ENCODE assay signal across 19 cellular contexts in genomic region chr2:134842930-134843490, GRCh38. TPM values are rescaled to one million over a fixed set of nuclear protein-coding genes. Genes with fewer than 3 reads are reported as not detected.
"Had no signal": no experiment of that assay in that cellular context is flagged by ENCODE, and none has a peak within 500 bp of the region (broad histone marks: within the 10 kb centered on the region; RNA-seq: fewer than 3 reads in every experiment).

No MANE protein-coding gene starts in this region.

- H3K27ac ChIP-seq: brain microvascular endothelial cell, suprapubic skin had no signal

- H3K4me3 ChIP-seq: suprapubic skin had no signal

- DNase-seq: activated CD4-positive, alpha-beta T cell treated with anti-CD3 and anti-CD28 coated beads, Interleukin-2, amount 50 U/mL, for 48 hours; activated CD8-positive, alpha-beta memory T cell treated with anti-CD3 and anti-CD28 coated beads, Interleukin-2, amount 10 ng/mL, durations not matched to agents 7 days and 5 days; activated effector memory CD4-positive, alpha-beta T cell treated with anti-CD3 and anti-CD28 coated beads, Interleukin-2, amount 50 U/mL, for 16 hours; activated T-cell treated with anti-CD3 and anti-CD28 coated beads, Interleukin-2, amount 50 U/mL, for 4 hours; brain microvascular endothelial cell; dermis blood vessel endothelial cell; erythroblast; stimulated activated CD4-positive, alpha-beta T cell treated with anti-CD3 and anti-CD28 coated beads, Interleukin-4, amount 100 ng/mL, for 1 hour; stimulated activated CD8-positive, alpha-beta memory T cell treated with anti-CD3 and anti-CD28 coated beads, Interleukin-4, amount 100 ng/mL, for 48 hours; stimulated activated naive CD8-positive, alpha-beta T cell treated with anti-CD3 and anti-CD28 coated beads, Interleukin-15, Interleukin-2, amounts not matched to agents 100 U/mL and 50 U/mL, for 24 hours; T-helper 2 cell had no signal

- H3K4me1 ChIP-seq: suprapubic skin had no signal

- H3K27me3 ChIP-seq: brain microvascular endothelial cell, suprapubic skin had no signal

- ATAC-seq: activated CD4-positive, CD25-positive, alpha-beta regulatory T cell treated with anti-CD3 and anti-CD28 coated beads, Interleukin-2, amount 50 U/mL, for 24 hours; activated CD8-positive, alpha-beta memory T cell treated with anti-CD3 and anti-CD28 coated beads, Interleukin-2, amount 10 ng/mL, durations not matched to agents 7 days and 5 days; activated T-cell treated with anti-CD3 and anti-CD28 coated beads, Interleukin-2, amount 50 U/mL, for 4 hours; left lobe of liver; stimulated activated naive CD8-positive, alpha-beta T cell treated with anti-CD3 and anti-CD28 coated beads, Interleukin-15, Interleukin-2, amounts not matched to agents 100 U/mL and 50 U/mL, for 24 hours had no signal

- H3K36me3 ChIP-seq: brain microvascular endothelial cell, suprapubic skin had no signal

- H3K9me3 ChIP-seq: suprapubic skin had no signal

RNA-seq across cellular contexts. Expression of gene ACMSD, which starts 4.6 kb away (rescaled TPM):
- total RNA-seq: activated CD8-positive, alpha-beta memory T cell treated with anti-CD3 and anti-CD28 coated beads, Interleukin-2, amount 10 ng/mL, durations not matched to agents 7 days and 5 days; activated T-cell treated with anti-CD3 and anti-CD28 coated beads, Interleukin-2, amount 50 U/mL, for 4 hours; cerebellum; osteocyte; pulmonary artery endothelial cell; ureter had no signal
- polyA plus RNA-seq: neural cell had no signal
